Comparison of ENCODE assay signal across 9 cellular contexts in genomic region chr1:46285730-46286477, GRCh38. TPM values are rescaled to one million over a fixed set of nuclear protein-coding genes. Genes with fewer than 3 reads are reported as not detected.
DNase-seq lines count a peak whose midpoint lies in the region; ATAC-seq and TF ChIP-seq lines count a peak whose summit lies in the region.
"Had no signal": no experiment of that assay in that cellular context is flagged by ENCODE, and none has a peak within 500 bp of the region (broad histone marks: within the 10 kb centered on the region; RNA-seq: fewer than 3 reads in every experiment).

No MANE protein-coding gene starts in this region.

- H3K4me3 Mint-ChIP-seq in T-helper 2 cell treated with Interferon-gamma antibody and Interleukin-4, amounts not matched to agents 5 μg/mL and 100 μg/mL, for 36 hours, result no peak overlapping the region
- no peak overlapping the region for H3K4me3 Mint-ChIP-seq in endodermal cell

- peaks cover 20% of the 10 kb centered on the region for H3K4me1 Mint-ChIP-seq in T-helper 2 cell treated with Interferon-gamma antibody and Interleukin-4, amounts not matched to agents 5 μg/mL and 100 μg/mL, for 36 hours (ENCODE audit: low read depth)
- no peaks in the 10 kb centered on the region for H3K4me1 Mint-ChIP-seq in endodermal cell

- no peak for TF ChIP-seq CTCF in endodermal cell (conservative IDR thresholded peaks at IDR 0.05)

- H3K9ac ChIP-seq in endodermal cell (ENCODE audit: extremely low read depth, low read length, poor library complexity, severe bottlenecking), result no peak overlapping the region

- H3K9me3 ChIP-seq in endodermal cell (ENCODE audit: control insufficient read depth, low read length), result no peaks in the 10 kb centered on the region

- H3K36me3 Mint-ChIP-seq in T-helper 2 cell treated with Interferon-gamma antibody and Interleukin-4, amounts not matched to agents 5 μg/mL and 100 μg/mL, for 36 hours (ENCODE audit: low read depth), result peaks cover 46% of the 10 kb centered on the region
- peaks cover 56% of the 10 kb centered on the region for H3K36me3 Mint-ChIP-seq in endodermal cell (ENCODE audit: low read depth)

- DNase-seq in activated gamma-delta T cell treated with Interleukin-2 at 50 U/mL for 16 hours, result peak; percentile 27
- DNase-seq in activated gamma-delta T cell (lab: John Stamatoyannopoulos, UW), result no peak
- peak; percentile 14 for DNase-seq in T-helper 2 cell treated with Interferon-gamma antibody and Interleukin-4, amounts not matched to agents 5 μg/mL and 100 μg/mL, for 36 hours (ENCODE audit: low spot score)
- DNase-seq in endodermal cell, result peak; percentile 60
- peak; percentile 15 for DNase-seq in stimulated activated naive CD4-positive, alpha-beta T cell treated with Interleukin-2 at 50 U/mL for 16 hours (lab: John Stamatoyannopoulos, UW)

- peak overlapping the region; percentile 62 for H3K27ac Mint-ChIP-seq in T-helper 2 cell treated with Interferon-gamma antibody and Interleukin-4, amounts not matched to agents 5 μg/mL and 100 μg/mL, for 36 hours
- H3K27ac Mint-ChIP-seq in endodermal cell, result no peak overlapping the region

- H3K27ac ChIP-seq in endodermal cell (ENCODE audit: low read depth, low read length), result peak overlapping the region; percentile 47
- H3K27ac ChIP-seq: HL-60 had no signal

- 92 to 95% methylated on average over 16 to 27 of the region's 27 CpGs for WGBS in endodermal cell (ENCODE audit: insufficient coverage in 1 of 2, insufficient read length in 1 of 2), 2 experiments

- no peaks in the 10 kb centered on the region for H3K27me3 ChIP-seq in endodermal cell (ENCODE audit: control insufficient read depth, insufficient read depth, low read length, poor library complexity, severe bottlenecking)

- H3K36me3 ChIP-seq in endodermal cell (ENCODE audit: control insufficient read depth, insufficient read depth, low read length), result peaks cover 83% of the 10 kb centered on the region

- ATAC-seq in HG03342 (IDR thresholded peaks at IDR 0.05; ENCODE audit: unreplicated experiment) (no peak), GM18873 (IDR thresholded peaks at IDR 0.05; ENCODE audit: low FRiP score, unreplicated experiment) (no peak), HG03280 (IDR thresholded peaks at IDR 0.05; ENCODE audit: unreplicated experiment) (no peak)

- H3K4me3 ChIP-seq in endodermal cell (ENCODE audit: low read length), result no peak overlapping the region

- H3K9me3 Mint-ChIP-seq in T-helper 2 cell treated with Interferon-gamma antibody and Interleukin-4, amounts not matched to agents 5 μg/mL and 100 μg/mL, for 36 hours, result no peaks in the 10 kb centered on the region
- no peaks in the 10 kb centered on the region for H3K9me3 Mint-ChIP-seq in endodermal cell

- no peaks in the 10 kb centered on the region for H3K27me3 Mint-ChIP-seq in T-helper 2 cell treated with Interferon-gamma antibody and Interleukin-4, amounts not matched to agents 5 μg/mL and 100 μg/mL, for 36 hours (ENCODE audit: low read depth)
- H3K27me3 Mint-ChIP-seq in endodermal cell (ENCODE audit: insufficient read depth), result no peaks in the 10 kb centered on the region

- no peaks in the 10 kb centered on the region for H3K4me1 ChIP-seq in endodermal cell (ENCODE audit: control insufficient read depth, insufficient read depth, low read length)

RNA-seq across cellular contexts. Expression of gene LRRC41, which starts 17.5 kb away (rescaled TPM):
- total RNA-seq in endodermal cell, result 10 to 100 TPM; 74.2 to 88.9 TPM
- polyA plus RNA-seq in endodermal cell (2013, experiment 1 of 2), result 65.0 TPM
- polyA plus RNA-seq in endodermal cell (2013, experiment 2 of 2), result 60.3 TPM

RNA-seq across cellular contexts. Expression of gene UQCRH, which starts 17.6 kb away (rescaled TPM):
- total RNA-seq in endodermal cell, result 100 to 1,000 TPM; 375 to 400 TPM
- polyA plus RNA-seq in endodermal cell (2013, experiment 1 of 2), result 425 TPM
- polyA plus RNA-seq in endodermal cell (2013, experiment 2 of 2), result 398 TPM

RNA-seq across cellular contexts. Expression of gene RAD54L, which starts 38.3 kb away (rescaled TPM):
- total RNA-seq in endodermal cell, result 10 to 100 TPM; 38.6 to 58.3 TPM
- 31.0 TPM for polyA plus RNA-seq in endodermal cell (2013, experiment 1 of 2)
- polyA plus RNA-seq in endodermal cell (2013, experiment 2 of 2), result 30.3 TPM

RNA-seq across cellular contexts. Expression of gene NSUN4, which starts 54.7 kb away (rescaled TPM):
- total RNA-seq in endodermal cell, result 10 to 100 TPM; 16.3 to 19.0 TPM
- polyA plus RNA-seq in endodermal cell (2013, experiment 1 of 2), result 16.5 TPM
- 15.7 TPM for polyA plus RNA-seq in endodermal cell (2013, experiment 2 of 2)
